8 cellular contexts compared by ENCODE assay signal in genomic region chr21:44802396-44803153, GRCh38. TPM values are rescaled to one million over a fixed set of nuclear protein-coding genes. Genes with fewer than 3 reads are reported as not detected.
DNase-seq lines count a peak whose midpoint lies in the region; ATAC-seq and TF ChIP-seq lines count a peak whose summit lies in the region.

No MANE protein-coding gene starts in this region.

- POLR2A ChIA-PET in naive thymus-derived CD4-positive, alpha-beta T cell (lab: Charles Lee): interaction anchor here (0.7 to 3.5 kb wide), 14 partner anchors 12 to 326 kb away, joined by 3 to 33 read pairs (median 5); partner anchors contain the start of genes PTTG1IP, SLX9 and SUMO3

- H3K9me3 ChIP-seq in NT2/D1 (ENCODE audit: insufficient read depth, low read length): no peaks in the 10 kb centered on the region
- H3K9me3 ChIP-seq in naive thymus-derived CD4-positive, alpha-beta T cell (ENCODE audit: control insufficient read depth in 2 of 3, low read length in 3 of 3): no peaks in the 10 kb centered on the region

- intact Hi-C loops in dorsolateral prefrontal cortex (cut with DNase I): loop anchor here (5.0 to 10.0 kb wide), 5 partner anchors 70 to 460 kb away; partner anchors contain the start of genes PTTG1IP (in 2 of the 2), ADARB1 (in 1 of the 2) and SLX9 (in 1 of the 2)
- intact Hi-C loops in naive thymus-derived CD4-positive, alpha-beta T cell (cut with micrococcal nuclease): loop anchor here (5.0 to 10.0 kb wide), 3 partner anchors 90 to 790 kb away; partner anchors contain the start of gene TRAPPC10 (in 1 of the 2)

- H3K27ac Mint-ChIP-seq in stimulated activated naive CD8-positive, alpha-beta T cell treated with anti-CD3 and anti-CD28 coated beads, Interleukin-15, Interleukin-2, amounts not matched to agents 100 ng/mL and 50 ng/mL, for 24 hours: peak overlapping the region; percentile 86
- H3K27ac Mint-ChIP-seq in naive thymus-derived CD4-positive, alpha-beta T cell: peak overlapping the region; percentile 67 to 94 (median 86)

- H3K4me3 ChIP-seq in NT2/D1 (ENCODE audit: insufficient read length, low read depth): peak overlapping the region; percentile 91
- peak overlapping the region; percentile 65 to 100 (median 92) for H3K4me3 ChIP-seq in dorsolateral prefrontal cortex
- H3K4me3 ChIP-seq in naive thymus-derived CD4-positive, alpha-beta T cell (ENCODE audit: low read length): peak overlapping the region; percentile 92

- TF ChIP-seq CTCF in dorsolateral prefrontal cortex (IDR thresholded peaks at IDR 0.05 in 54 of 56, conservative IDR thresholded peaks at IDR 0.05 in 2 of 56; ENCODE audit: low read depth in 1 of 56, partially characterized antibody in 56 of 56): no peak

- H3K27me3 ChIP-seq in NT2/D1 (ENCODE audit: insufficient read depth, insufficient read length) (no peaks in the 10 kb centered on the region), dorsolateral prefrontal cortex (no peaks in the 10 kb centered on the region)
- H3K27me3 ChIP-seq in naive thymus-derived CD4-positive, alpha-beta T cell (ENCODE audit: control insufficient read depth in 2 of 2, insufficient read depth in 2 of 2, low read length in 2 of 2): no peaks in the 10 kb centered on the region

- ATAC-seq in stimulated activated naive CD8-positive, alpha-beta T cell treated with anti-CD3 and anti-CD28 coated beads, Interleukin-15, Interleukin-2, amounts not matched to agents 100 U/mL and 50 U/mL, for 24 hours: no peak
- no peak for ATAC-seq in naive thymus-derived CD4-positive, alpha-beta T cell
- no peak for ATAC-seq in HG03139 (IDR thresholded peaks at IDR 0.05; ENCODE audit: unreplicated experiment)
- ATAC-seq in HG03025 (IDR thresholded peaks at IDR 0.05; ENCODE audit: low FRiP score, unreplicated experiment): no peak

- peaks cover 9% of the 10 kb centered on the region for H3K4me1 ChIP-seq in NT2/D1 (ENCODE audit: insufficient read depth, insufficient read length)
- H3K4me1 ChIP-seq in naive thymus-derived CD4-positive, alpha-beta T cell (ENCODE audit: control insufficient read depth in 2 of 2, insufficient read depth in 2 of 2, low read length in 2 of 2): peaks cover 19 to 27% of the 10 kb centered on the region in 2 donors

- CTCF ChIA-PET in naive thymus-derived CD4-positive, alpha-beta T cell (lab: Charles Lee): interaction anchor here (1.0 to 4.3 kb wide), 5 partner anchors 71 to 726 kb away, joined by 3 to 56 read pairs (median 3); partner anchors contain the start of gene PTTG1IP

- H3K4me1 Mint-ChIP-seq in stimulated activated naive CD8-positive, alpha-beta T cell treated with anti-CD3 and anti-CD28 coated beads, Interleukin-15, Interleukin-2, amounts not matched to agents 100 ng/mL and 50 ng/mL, for 24 hours (ENCODE audit: low read depth): peaks cover 60% of the 10 kb centered on the region
- H3K4me1 Mint-ChIP-seq in naive thymus-derived CD4-positive, alpha-beta T cell: peaks cover 26 to 48% (median 41%) of the 10 kb centered on the region in 7 donors

- H3K9ac ChIP-seq in NT2/D1 (ENCODE audit: insufficient read length, low read depth): peak overlapping the region; percentile 96

- peak overlapping the region in 5 of 59 donors; percentile 72 to 84 (median 77) for H3K27ac ChIP-seq in dorsolateral prefrontal cortex
- peak overlapping the region; percentile 85 for H3K27ac ChIP-seq in naive thymus-derived CD4-positive, alpha-beta T cell (ENCODE audit: low read depth, low read length)

- peak overlapping the region; percentile 100 for H3K4me3 Mint-ChIP-seq in stimulated activated naive CD8-positive, alpha-beta T cell treated with anti-CD3 and anti-CD28 coated beads, Interleukin-15, Interleukin-2, amounts not matched to agents 100 ng/mL and 50 ng/mL, for 24 hours
- peak overlapping the region; percentile 83 to 94 (median 89) for H3K4me3 Mint-ChIP-seq in naive thymus-derived CD4-positive, alpha-beta T cell

- H3K9me3 Mint-ChIP-seq in stimulated activated naive CD8-positive, alpha-beta T cell treated with anti-CD3 and anti-CD28 coated beads, Interleukin-15, Interleukin-2, amounts not matched to agents 100 ng/mL and 50 ng/mL, for 24 hours: no peaks in the 10 kb centered on the region
- H3K9me3 Mint-ChIP-seq in naive thymus-derived CD4-positive, alpha-beta T cell: no peaks in the 10 kb centered on the region

- no peak for DNase-seq in stimulated activated naive CD8-positive, alpha-beta T cell treated with anti-CD3 and anti-CD28 coated beads, Interleukin-15, Interleukin-2, amounts not matched to agents 100 U/mL and 50 U/mL, for 24 hours
- DNase-seq in NT2/D1 (ENCODE audit: low read depth, low spot score): no peak
- no peak for DNase-seq in dorsolateral prefrontal cortex
- no peak for DNase-seq in naive thymus-derived CD4-positive, alpha-beta T cell
- DNase-seq in stimulated activated naive CD4-positive, alpha-beta T cell (lab: John Stamatoyannopoulos, UW): no peak

- H3K27me3 Mint-ChIP-seq in stimulated activated naive CD8-positive, alpha-beta T cell treated with anti-CD3 and anti-CD28 coated beads, Interleukin-15, Interleukin-2, amounts not matched to agents 100 ng/mL and 50 ng/mL, for 24 hours: no peaks in the 10 kb centered on the region
- H3K27me3 Mint-ChIP-seq in naive thymus-derived CD4-positive, alpha-beta T cell: no peaks in the 10 kb centered on the region

- peaks cover 81% of the 10 kb centered on the region for H3K36me3 Mint-ChIP-seq in stimulated activated naive CD8-positive, alpha-beta T cell treated with anti-CD3 and anti-CD28 coated beads, Interleukin-15, Interleukin-2, amounts not matched to agents 100 ng/mL and 50 ng/mL, for 24 hours (ENCODE audit: low read depth)
- H3K36me3 Mint-ChIP-seq in naive thymus-derived CD4-positive, alpha-beta T cell: peaks cover 4 to 34% (median 9%) of the 10 kb centered on the region in 5 donors

- H3K36me3 ChIP-seq in NT2/D1 (ENCODE audit: insufficient read depth, insufficient read length, low read length): peaks cover 81% of the 10 kb centered on the region
- peaks cover 4 to 47% (median 6%) of the 10 kb centered on the region in 3 experiments for H3K36me3 ChIP-seq in naive thymus-derived CD4-positive, alpha-beta T cell (ENCODE audit: control insufficient read depth in 2 of 3, insufficient read depth in 3 of 3, low read length in 3 of 3)

RNA-seq across cellular contexts. Expression of gene UBE2G2, which starts 1.0 kb away (rescaled TPM):
- total RNA-seq in dorsolateral prefrontal cortex: 100 to 1,000 TPM in 7 of 120 experiments, 10 to 100 TPM in 113; 62.2 to 111 (median 84.5) TPM
- 100 to 1,000 TPM; 108 to 150 (median 129) TPM for total RNA-seq in naive thymus-derived CD4-positive, alpha-beta T cell
- polyA plus RNA-seq in naive thymus-derived CD4-positive, alpha-beta T cell: 10 to 100 TPM; 50.7 to 65.8 TPM

RNA-seq across cellular contexts. Expression of gene SUMO3, which starts 15.3 kb away (rescaled TPM):
- total RNA-seq in dorsolateral prefrontal cortex: 100 to 1,000 TPM in 16 of 120 experiments, 10 to 100 TPM in 104; 44.1 to 127 (median 83.9) TPM
- total RNA-seq in naive thymus-derived CD4-positive, alpha-beta T cell: 10 to 100 TPM; 46.9 to 91.7 (median 70.2) TPM
- 10 to 100 TPM; 85.1 to 88.9 TPM for polyA plus RNA-seq in naive thymus-derived CD4-positive, alpha-beta T cell
